21 cellular contexts compared by ENCODE assay signal in genomic region chr1:192764675-192765074, GRCh38. TPM values are rescaled to one million over a fixed set of nuclear protein-coding genes. Genes with fewer than 3 reads are reported as not detected.
DNase-seq lines count a peak whose midpoint lies in the region; ATAC-seq and TF ChIP-seq lines count a peak whose summit lies in the region.
"Had no signal": no experiment of that assay in that cellular context is flagged by ENCODE, and none has a peak within 500 bp of the region (broad histone marks: within the 10 kb centered on the region; RNA-seq: fewer than 3 reads in every experiment).

No MANE protein-coding gene starts in this region.

- peak overlapping the region; percentile 86 for H3K18ac ChIP-seq in IMR-90 (ENCODE audit: low read depth, low read length)

- H4K91ac ChIP-seq in IMR-90 (ENCODE audit: insufficient read depth, low read depth, low read length) = peak overlapping the region; percentile 51

- peak overlapping the region; percentile 32 for H3K27ac Mint-ChIP-seq in mesothelial cell of epicardium
- H3K27ac Mint-ChIP-seq: CD4-positive, alpha-beta memory T cell; GM23338; H9 had no signal

- H2BK120ac ChIP-seq in IMR-90 (ENCODE audit: low read depth, low read length) = peak overlapping the region; percentile 72

- H3K27me3 Mint-ChIP-seq in mesothelial cell of epicardium (ENCODE audit: low read depth) = no peaks in the 10 kb centered on the region

- H3K56ac ChIP-seq in IMR-90 (ENCODE audit: extremely low read depth, insufficient read depth, low read length) = no peak overlapping the region

- peak overlapping the region; percentile 9 for H2BK5ac ChIP-seq in IMR-90 (ENCODE audit: low read depth, low read length, poor library complexity, severe bottlenecking)

- H3K36me3 Mint-ChIP-seq in mesothelial cell of epicardium = no peaks in the 10 kb centered on the region
- H3K36me3 Mint-ChIP-seq: CD4-positive, alpha-beta memory T cell had no signal

- H4K5ac ChIP-seq in IMR-90 (ENCODE audit: low read depth, low read length) = peak overlapping the region; percentile 74

- H3K4me1 Mint-ChIP-seq in mesothelial cell of epicardium = peaks cover 28% of the 10 kb centered on the region
- H3K4me1 Mint-ChIP-seq: CD4-positive, alpha-beta memory T cell had no signal

- H4K8ac ChIP-seq in IMR-90 (ENCODE audit: low read depth in 2 of 2, low read length in 2 of 2) = peak overlapping the region in 1 of 2 experiments; percentile 60; a peak in 3 of 4 replicates

- dilution Hi-C loops in IMR-90 (cut with HindIII; ENCODE audit: low sequenced_read_pairs, unreplicated experiment) = no loop called here

- no peak for TF ChIP-seq POLR2A in IMR-90 (IDR thresholded peaks at IDR 0.05; ENCODE audit: low read depth, low read length)

- no peaks in the 10 kb centered on the region for H4K20me1 ChIP-seq in IMR-90 (ENCODE audit: insufficient read depth, low read length)

- H3K9me3 Mint-ChIP-seq in mesothelial cell of epicardium = no peaks in the 10 kb centered on the region
- H3K9me3 Mint-ChIP-seq: GM23338, H9 had no signal

- ATAC-seq in IMR-90 (ENCODE audit: low read depth) = no peak
- ATAC-seq: A549, GM12878, GM23338, HCT116 had no signal

- H2AK5ac ChIP-seq in IMR-90 (ENCODE audit: low read depth, low read length) = peak overlapping the region; percentile 93

- H3K9me3 ChIP-seq in IMR-90 (ENCODE audit: control insufficient read depth, insufficient read depth, low read length) (no peaks in the 10 kb centered on the region), parathyroid adenoma (ENCODE audit: control insufficient read depth, low read length) (no peaks in the 10 kb centered on the region)
- H3K9me3 ChIP-seq: A549 had no signal

- H3K27me3 ChIP-seq in IMR-90 (ENCODE audit: control insufficient read depth, insufficient read depth, low read length) (no peaks in the 10 kb centered on the region), parathyroid adenoma (ENCODE audit: control insufficient read depth, insufficient read depth, low read length) (no peaks in the 10 kb centered on the region)

- no peaks in the 10 kb centered on the region for H3K79me2 ChIP-seq in parathyroid adenoma

- peaks cover 10% of the 10 kb centered on the region for H3K9me1 ChIP-seq in IMR-90 (ENCODE audit: insufficient read depth, low read length)

- POLR2A ChIA-PET in IMR-90 (lab: Charles Lee; ENCODE audit: unreplicated experiment) = no interaction called here

- H2BK15ac ChIP-seq in IMR-90 (ENCODE audit: low read depth, low read length) = peak overlapping the region; percentile 95

- H3K4me3 Mint-ChIP-seq in mesothelial cell of epicardium = no peak overlapping the region
- H3K4me3 Mint-ChIP-seq: CD4-positive, alpha-beta memory T cell; GM23338; H9 had no signal

- CTCF ChIA-PET in IMR-90 (lab: Yijun Ruan, JAX) = no interaction called here

- H3K27ac ChIP-seq in IMR-90 (ENCODE audit: insufficient read depth, low read length) (peak overlapping the region; percentile 55; the same call in 1 of the 2 replicates), parathyroid adenoma (peak overlapping the region; percentile 65)
- H3K27ac ChIP-seq: A549 had no signal

- H3K4me3 ChIP-seq in IMR-90 (ENCODE audit: insufficient read depth, low read depth, low read length) (no peak overlapping the region), parathyroid adenoma (ENCODE audit: low read depth, low read length) (no peak overlapping the region)
- H3K4me3 ChIP-seq: A549, GM12878, GM23338 had no signal

- H3K4me1 ChIP-seq in IMR-90 (ENCODE audit: control insufficient read depth, insufficient read depth, low read length) (peaks cover 18% of the 10 kb centered on the region), parathyroid adenoma (peaks cover 7% of the 10 kb centered on the region)

- H3K14ac ChIP-seq in IMR-90 (replicated peaks; ENCODE audit: low read depth, low read length) = peak overlapping the region; percentile 72

- H2BK20ac ChIP-seq in IMR-90 (ENCODE audit: low read depth, low read length) = peak overlapping the region; percentile 76

- no peak overlapping the region for H2AFZ ChIP-seq in IMR-90 (replicated peaks; ENCODE audit: low read length, poor library complexity)
- H2AFZ ChIP-seq in parathyroid adenoma = no peak overlapping the region
- H2AFZ ChIP-seq: GM23338 had no signal

- BruUV-seq in IMR-90 (replicated peaks; lab: Mats Ljungman, UMichigan) = no TSS peak

- peak overlapping the region; percentile 12; the same call in 1 of the 2 replicates for H3K4me2 ChIP-seq in IMR-90 (ENCODE audit: low read depth, low read length)
- H3K4me2 ChIP-seq in parathyroid adenoma (ENCODE audit: low read length) = no peak overlapping the region
- H3K4me2 ChIP-seq: A549, GM23338 had no signal

- no peaks in the 10 kb centered on the region for H3K79me1 ChIP-seq in IMR-90 (ENCODE audit: low read depth in 1 of 2, low read length in 2 of 2)

- no peak overlapping the region for H2AK9ac ChIP-seq in IMR-90 (replicated peaks; ENCODE audit: low read depth, low read length, poor library complexity)

- H3K23ac ChIP-seq in IMR-90 (ENCODE audit: low read depth, low read length) = peak overlapping the region; percentile 79

- H3K9ac ChIP-seq in IMR-90 (ENCODE audit: low read depth, low read length) (no peak overlapping the region), parathyroid adenoma (no peak overlapping the region)

- in situ Hi-C loops in IMR-90 (cut with MboI; ENCODE audit: low sequenced_read_pairs) = no loop called here

- TF ChIP-seq CTCF in IMR-90 (conservative IDR thresholded peaks at IDR 0.05; ENCODE audit: low read depth, low read length) (no peak), mesothelial cell of epicardium (IDR thresholded peaks at IDR 0.05; ENCODE audit: unreplicated experiment) (no peak), parathyroid adenoma (IDR thresholded peaks at IDR 0.05) (no peak), GM10266 (IDR thresholded peaks at IDR 0.05; ENCODE audit: control insufficient read depth, insufficient read depth, low read depth, missing control alignments) (no peak)

- peak overlapping the region; percentile 78 for H3K4ac ChIP-seq in IMR-90 (ENCODE audit: low read depth, low read length)

- no CpG with 5 or more reads among the region's 2 CpGs for WGBS in IMR-90 (ENCODE audit: extremely low coverage in 2 of 2, insufficient read length in 1 of 2), 2 experiments

- no peak for TF ChIP-seq RAD21 in IMR-90 (IDR thresholded peaks at IDR 0.05; ENCODE audit: low read length)

- DNase-seq in IMR-90 (no peak), mesothelial cell of epicardium (ENCODE audit: low spot score in 2 of 2, unreplicated experiment in 2 of 2) (no peak), inferior parietal cortex (ENCODE audit: extremely low spot score) (no peak), cerebellar nuclear complex (lab: John Stamatoyannopoulos, UW) (no peak), DMS114 treated with DMSO at 0.1 percent for 48 hours (lab: John Stamatoyannopoulos, UW; ENCODE audit: unreplicated experiment) (no peak), GM10266 (ENCODE audit: extremely low spot score) (no peak)
- DNase-seq: 8988T; ACHN; AML-193; C1 segment of cervical spinal cord; Calu3; CD4-positive, alpha-beta memory T cell; COR-L47; DMS153; DND-41; H9 had no signal

- H3K36me3 ChIP-seq in IMR-90 (ENCODE audit: control insufficient read depth, insufficient read depth, low read length) (no peaks in the 10 kb centered on the region), parathyroid adenoma (ENCODE audit: control insufficient read depth, insufficient read depth, low read length) (no peaks in the 10 kb centered on the region)

- intact Hi-C loops in IMR-90 (cut with micrococcal nuclease) = loop anchor here (1.0 to 5.0 kb wide), 2 partner anchors 38 to 63 kb away; no protein-coding TSS in a partner anchor

TF ChIP-seq in IMR-90, 13 proteins besides CTCF, POLR2A, EP300 and RAD21:
- no peak for TF ChIP-seq ELK1 (IDR thresholded peaks at IDR 0.05; ENCODE audit: borderline replicate concordance, low read depth, low read length)

RNA-seq across cellular contexts. Expression of gene RGS2, which starts 44.2 kb away (rescaled TPM):
- 19.7 and 25.0 TPM in 2 replicates for total RNA-seq in IMR-90 (2012; rRNA removed)
- 13.5 and 20.7 TPM in 2 replicates for polyA plus RNA-seq in IMR-90 (2012; rRNA removed)
- polyA plus RNA-seq in IMR-90 (2012; cell fraction: cytosol; rRNA removed) = 8.0 and 10.2 TPM in 2 replicates
- 8.1 and 208 TPM in 2 replicates for polyA plus RNA-seq in IMR-90 (2012; cell fraction: nucleus; rRNA removed; ENCODE audit: low replicate concordance)
- 51.6 to 55.2 TPM (median 54.4 TPM) in 3 replicates for total RNA-seq in mesothelial cell of epicardium
